19 cellular contexts compared by ENCODE assay signal in genomic region chr12:64806593-64806992, GRCh38. TPM values are rescaled to one million over a fixed set of nuclear protein-coding genes. Genes with fewer than 3 reads are reported as not detected.
DNase-seq lines count a peak whose midpoint lies in the region; ATAC-seq, FAIRE-seq and TF ChIP-seq lines count a peak whose summit lies in the region.
"Had no signal": no experiment of that assay in that cellular context is flagged by ENCODE, and none has a peak within 500 bp of the region (broad histone marks: within the 10 kb centered on the region; RNA-seq: fewer than 3 reads in every experiment).

No MANE protein-coding gene starts in this region.

- ATAC-seq in GM21515 (IDR thresholded peaks at IDR 0.05; ENCODE audit: unreplicated experiment), result no peak
- ATAC-seq: foreskin keratinocyte, T-cell had no signal

- peaks cover 2% of the 10 kb centered on the region for H3K4me1 Mint-ChIP-seq in astrocyte (ENCODE audit: low read depth, unreplicated experiment)
- peaks cover 6% of the 10 kb centered on the region for H3K4me1 Mint-ChIP-seq in activated T-helper 2 cell treated with anti-CD3 and anti-CD28 coated beads, Interferon-gamma antibody, Interleukin-2, Interleukin-4, amounts not matched to agents 10 μg/mL and 5 μg/mL and 100 μg/mL, durations not matched to agents 14 hours and 24 hours and 36 hours (ENCODE audit: low read depth)
- H3K4me1 Mint-ChIP-seq: activated naive CD4-positive, alpha-beta T cell treated with anti-CD3 and anti-CD28 coated beads, Interleukin-2, amount 10 ng/mL, durations not matched to agents 7 days and 5 days; nephron had no signal

- H3K79me2 ChIP-seq in astrocyte (ENCODE audit: insufficient read depth, low read length), result no peaks in the 10 kb centered on the region

- no peak for FAIRE-seq in astrocyte (lab: Jason Lieb, UNC)

- no peak overlapping the region for H3K4me2 ChIP-seq in astrocyte (ENCODE audit: low read length)

- DNase-seq in Ammon's horn (ENCODE audit: low spot score) (peak; percentile 45), LHCN-M2 (ENCODE audit: low read depth) (peak; percentile 38), astrocyte (ENCODE audit: low read depth) (peak; percentile 38), fibroblast of peridontal ligament (ENCODE audit: extremely low read depth) (peak; percentile 39), HuH-7 (ENCODE audit: low spot score) (no peak), WERI-Rb-1 (no peak)
- DNase-seq in activated T-helper 2 cell treated with anti-CD3 and anti-CD28 coated beads, Interferon-gamma antibody, Interleukin-2, Interleukin-4, amounts not matched to agents 10 μg/mL and 5 μg/mL and 100 μg/mL, durations not matched to agents 14 hours and 24 hours and 36 hours (ENCODE audit: low spot score), result no peak
- DNase-seq: activated CD4-positive, alpha-beta T cell treated with anti-CD3 and anti-CD28 coated beads, Interleukin-2, amount 50 U/mL, for 4 hours; activated naive CD4-positive, alpha-beta T cell treated with anti-CD3 and anti-CD28 coated beads, Interleukin-2, amount 10 ng/mL, durations not matched to agents 7 days and 5 days; activated T-cell treated with anti-CD3 and anti-CD28 coated beads, Interleukin-2, amount 50 U/mL, for 1 hour; effector CD4-positive, alpha-beta T cell; foreskin keratinocyte; SHP77 treated with DMSO at 0.1 percent for 48 hours; stimulated activated CD4-positive, alpha-beta T cell treated with anti-CD3 and anti-CD28 coated beads, Interleukin-4, amount 100 ng/mL, for 4 hours; T-cell had no signal

- H3K4me1 ChIP-seq in astrocyte (ENCODE audit: insufficient read depth, low read length), result no peaks in the 10 kb centered on the region
- H3K4me1 ChIP-seq: foreskin keratinocyte had no signal

- H3K4me3 ChIP-seq in astrocyte (ENCODE audit: insufficient read depth, low read depth, low read length), result no peak overlapping the region
- no peak overlapping the region for H3K4me3 ChIP-seq in WERI-Rb-1 (ENCODE audit: low read depth, low read length)

- TF ChIP-seq CTCF in astrocyte (IDR thresholded peaks at IDR 0.05; ENCODE audit: insufficient read depth, low read depth, low read length) (no peak), WERI-Rb-1 (IDR thresholded peaks at IDR 0.05; ENCODE audit: low read depth, low read length) (no peak)

- no peak overlapping the region for H3K4me3 Mint-ChIP-seq in astrocyte (ENCODE audit: unreplicated experiment)
- no peak overlapping the region for H3K4me3 Mint-ChIP-seq in activated T-helper 2 cell treated with anti-CD3 and anti-CD28 coated beads, Interferon-gamma antibody, Interleukin-2, Interleukin-4, amounts not matched to agents 10 μg/mL and 5 μg/mL and 100 μg/mL, durations not matched to agents 14 hours and 24 hours and 36 hours (ENCODE audit: low read depth)
- H3K4me3 Mint-ChIP-seq: activated naive CD4-positive, alpha-beta T cell treated with anti-CD3 and anti-CD28 coated beads, Interleukin-2, amount 10 ng/mL, durations not matched to agents 7 days and 5 days; brain; nephron; T-cell had no signal

- intact Hi-C loops in activated T-helper 2 cell treated with anti-CD3 and anti-CD28 coated beads, Interferon-gamma antibody, Interleukin-2, Interleukin-4, amounts not matched to agents 10 μg/mL and 5 μg/mL and 100 μg/mL, durations not matched to agents 14 hours and 24 hours and 36 hours (cut with micrococcal nuclease), result loop anchor here (10.0 kb wide), 1 partner anchor 428 kb away; no protein-coding TSS in a partner anchor

- H3K9me3 Mint-ChIP-seq in astrocyte (ENCODE audit: unreplicated experiment), result no peaks in the 10 kb centered on the region
- H3K9me3 Mint-ChIP-seq in activated T-helper 2 cell treated with anti-CD3 and anti-CD28 coated beads, Interferon-gamma antibody, Interleukin-2, Interleukin-4, amounts not matched to agents 10 μg/mL and 5 μg/mL and 100 μg/mL, durations not matched to agents 14 hours and 24 hours and 36 hours, result no peaks in the 10 kb centered on the region
- H3K9me3 Mint-ChIP-seq: activated naive CD4-positive, alpha-beta T cell treated with anti-CD3 and anti-CD28 coated beads, Interleukin-2, amount 10 ng/mL, durations not matched to agents 7 days and 5 days; brain; nephron; T-cell had no signal

- no peak overlapping the region for H3K9ac ChIP-seq in astrocyte (ENCODE audit: low read length)

- no peaks in the 10 kb centered on the region for H3K36me3 ChIP-seq in astrocyte (ENCODE audit: insufficient read depth, low read length)
- H3K36me3 ChIP-seq in WERI-Rb-1, result no peaks in the 10 kb centered on the region

- H3K27ac ChIP-seq in astrocyte (ENCODE audit: low read depth, low read length) (no peak overlapping the region), WERI-Rb-1 (no peak overlapping the region)
- H3K27ac ChIP-seq: foreskin keratinocyte, VCaP had no signal

- no peaks in the 10 kb centered on the region for H3K9me3 ChIP-seq in astrocyte (ENCODE audit: insufficient read depth, low read depth, low read length)
- H3K9me3 ChIP-seq in WERI-Rb-1 (ENCODE audit: severe bottlenecking), result no peaks in the 10 kb centered on the region

- H3K27me3 ChIP-seq in astrocyte (ENCODE audit: insufficient read depth, low read length), result peaks cover 8% of the 10 kb centered on the region
- no peaks in the 10 kb centered on the region for H3K27me3 ChIP-seq in WERI-Rb-1 (ENCODE audit: insufficient read depth, low read depth, severe bottlenecking)

- H3K27me3 Mint-ChIP-seq in astrocyte (ENCODE audit: low read depth, unreplicated experiment), result peaks cover 9% of the 10 kb centered on the region
- peaks cover 34% of the 10 kb centered on the region for H3K27me3 Mint-ChIP-seq in activated T-helper 2 cell treated with anti-CD3 and anti-CD28 coated beads, Interferon-gamma antibody, Interleukin-2, Interleukin-4, amounts not matched to agents 10 μg/mL and 5 μg/mL and 100 μg/mL, durations not matched to agents 14 hours and 24 hours and 36 hours (ENCODE audit: low read depth)

- H2AFZ ChIP-seq in astrocyte (ENCODE audit: low read depth, low read length), result no peak overlapping the region

- no peak overlapping the region for H3K27ac Mint-ChIP-seq in astrocyte (ENCODE audit: unreplicated experiment)
- no peak overlapping the region for H3K27ac Mint-ChIP-seq in activated T-helper 2 cell treated with anti-CD3 and anti-CD28 coated beads, Interferon-gamma antibody, Interleukin-2, Interleukin-4, amounts not matched to agents 10 μg/mL and 5 μg/mL and 100 μg/mL, durations not matched to agents 14 hours and 24 hours and 36 hours
- H3K27ac Mint-ChIP-seq: activated naive CD4-positive, alpha-beta T cell treated with anti-CD3 and anti-CD28 coated beads, Interleukin-2, amount 10 ng/mL, durations not matched to agents 7 days and 5 days; nephron; T-cell had no signal

- H4K20me1 ChIP-seq in astrocyte (ENCODE audit: insufficient read depth, low read length), result no peaks in the 10 kb centered on the region

- H3K36me3 Mint-ChIP-seq in astrocyte (ENCODE audit: low read depth, unreplicated experiment), result no peaks in the 10 kb centered on the region
- H3K36me3 Mint-ChIP-seq in activated T-helper 2 cell treated with anti-CD3 and anti-CD28 coated beads, Interferon-gamma antibody, Interleukin-2, Interleukin-4, amounts not matched to agents 10 μg/mL and 5 μg/mL and 100 μg/mL, durations not matched to agents 14 hours and 24 hours and 36 hours (ENCODE audit: low read depth), result no peaks in the 10 kb centered on the region
- H3K36me3 Mint-ChIP-seq: activated naive CD4-positive, alpha-beta T cell treated with anti-CD3 and anti-CD28 coated beads, Interleukin-2, amount 10 ng/mL, durations not matched to agents 7 days and 5 days; brain; T-cell had no signal

RNA-seq across cellular contexts. Expression of gene TBC1D30, which starts 17.9 kb away (rescaled TPM):
- total RNA-seq in LHCN-M2 (2014; rRNA removed) (0.06 TPM in 2 replicates), astrocyte (1.2 TPM in 2 replicates)
- polyA plus RNA-seq in LHCN-M2 (2012), result 0.21 TPM
- total RNA-seq in activated T-helper 2 cell treated with anti-CD3 and anti-CD28 coated beads, Interferon-gamma antibody, Interleukin-2, Interleukin-4, amounts not matched to agents 10 μg/mL and 5 μg/mL and 100 μg/mL, durations not matched to agents 14 hours and 24 hours and 36 hours, result 0.84 and 0.90 TPM in 2 replicates

RNA-seq across cellular contexts. Expression of gene GNS, which starts 47.4 kb away (rescaled TPM):
- 159 and 181 TPM in 2 replicates for total RNA-seq in LHCN-M2 (2014; rRNA removed)
- polyA plus RNA-seq in LHCN-M2 (2012), result 72.4 TPM
- total RNA-seq in astrocyte, result 106 and 109 TPM in 2 replicates
- total RNA-seq in activated T-helper 2 cell treated with anti-CD3 and anti-CD28 coated beads, Interferon-gamma antibody, Interleukin-2, Interleukin-4, amounts not matched to agents 10 μg/mL and 5 μg/mL and 100 μg/mL, durations not matched to agents 14 hours and 24 hours and 36 hours, result 33.9 and 38.2 TPM in 2 replicates

Comparison
In these comparisons a context has a peak if more than half of its experiments do, and no peak if none do; other contexts are left out.
1. DNase-seq: peak in Ammon's horn (single experiment), LHCN-M2 (single experiment), astrocyte (single experiment) and fibroblast of peridontal ligament (single experiment); none in activated T-helper 2 cell treated with anti-CD3 and anti-CD28 coated beads, Interferon-gamma antibody, Interleukin-2, Interleukin-4, amounts not matched to agents 10 μg/mL and 5 μg/mL and 100 μg/mL, durations not matched to agents 14 hours and 24 hours and 36 hours (single experiment), HuH-7 (single experiment) and WERI-Rb-1 (single experiment).